In the genomic region with DNA sequence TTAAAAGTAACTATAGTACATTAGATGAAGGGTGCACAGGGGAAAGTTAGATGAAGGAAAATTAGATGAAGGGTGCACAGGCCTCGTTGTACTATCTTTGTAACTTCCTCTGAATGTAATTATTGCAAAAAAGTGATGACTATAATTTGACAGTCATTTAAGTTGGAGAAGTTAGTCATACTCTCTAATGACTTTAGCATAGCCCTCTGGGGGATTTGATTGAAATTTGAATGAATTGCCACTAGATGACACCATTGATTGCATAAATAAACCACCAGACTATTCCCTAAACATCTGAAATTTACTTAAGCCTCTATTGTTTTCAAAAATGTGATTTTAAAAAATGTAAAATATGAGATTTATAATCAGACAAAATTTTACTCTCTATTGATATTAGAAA, we compare ENCODE assay signal across 2 cellular contexts.
TF ChIP-seq lines count a peak whose summit lies in the region.

No MANE protein-coding gene starts in this region.

TF ChIP-seq in A549, 52 proteins besides CTCF, POLR2A, EP300 and RAD21:
- TF ChIP-seq MYC (IDR thresholded peaks at IDR 0.05; ENCODE audit: borderline replicate concordance, low read length) (no peak), FOXS1 (CRISPR knock-in tag; IDR thresholded peaks at IDR 0.05) (no peak), HOXA7 (CRISPR knock-in tag; IDR thresholded peaks at IDR 0.05) (no peak), HDAC2 (IDR thresholded peaks at IDR 0.05) (no peak)
TF ChIP-seq in A549: peak in this region for 0.

TF ChIP-seq in endothelial cell of umbilical vein, 7 proteins besides CTCF, POLR2A, EP300 and RAD21:
- no peak for TF ChIP-seq MYC (IDR thresholded peaks at IDR 0.05; ENCODE audit: low read depth, low read length)
- no peak for TF ChIP-seq EZH2 (IDR thresholded peaks at IDR 0.05; ENCODE audit: borderline replicate concordance, low read depth, low read length, severe bottlenecking)
